Comparison of ENCODE assay signal across 19 cellular contexts in the genomic region with DNA sequence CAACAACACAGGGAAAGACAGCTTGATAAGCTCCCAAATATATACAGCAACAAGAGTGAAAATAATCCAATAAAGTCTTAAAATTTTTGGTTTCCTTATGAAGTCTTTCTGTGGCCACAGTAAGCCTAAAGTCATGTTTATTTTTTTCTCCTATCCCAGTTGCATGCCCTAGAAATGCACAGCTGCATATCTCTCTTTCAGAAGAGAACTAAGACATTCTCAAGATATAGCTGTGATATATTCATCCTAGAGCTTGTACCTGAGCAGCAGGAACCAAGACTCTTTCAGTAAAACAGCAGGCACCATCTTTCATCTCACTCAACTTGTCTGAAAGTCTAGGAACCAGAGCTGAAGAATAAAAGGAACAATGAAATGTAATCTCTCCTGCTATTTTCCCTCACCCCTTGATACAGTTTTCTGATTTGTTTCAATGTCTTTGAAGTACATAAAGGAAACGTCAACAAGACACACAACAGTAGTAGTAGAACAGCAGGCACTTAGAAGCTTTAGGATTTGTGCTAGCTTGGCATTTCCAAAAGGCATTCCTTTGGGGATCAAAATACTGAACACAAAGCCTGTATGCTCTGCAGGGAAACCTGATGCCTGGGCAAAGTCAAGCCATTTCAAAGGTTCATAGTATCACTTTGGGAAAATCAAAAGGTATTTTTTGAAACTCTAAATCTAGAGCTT.
"Had no signal": no experiment of that assay in that cellular context is flagged by ENCODE, and none has a peak within 500 bp of the region (broad histone marks: within the 10 kb centered on the region; RNA-seq: fewer than 3 reads in every experiment).

No MANE protein-coding gene starts in this region.

- H3K27me3 ChIP-seq: esophagus muscularis mucosa, heart right ventricle, pancreas, sigmoid colon, upper lobe of right lung had no signal

- H3K4me3 Mint-ChIP-seq: activated naive CD4-positive, alpha-beta T cell treated with anti-CD3 and anti-CD28 coated beads, Interleukin-2, amount 10 ng/mL, durations not matched to agents 7 days and 5 days; activated naive CD8-positive, alpha-beta T cell treated with anti-CD3 and anti-CD28 coated beads, Interleukin-2, amount 50 U/mL, for 24 hours; naive B cell; stimulated activated memory B cell treated with anti-CD40 and anti-IgM and Interleukin-4, amounts not matched to agents 10 μg/mL and 1 μg/mL and 100 μg/mL, for 72 hours had no signal

- H3K4me3 ChIP-seq: coronary artery, esophagus muscularis mucosa, heart right ventricle, mucosa of descending colon, pancreas, sigmoid colon, upper lobe of right lung had no signal

- H3K27ac Mint-ChIP-seq: activated naive CD4-positive, alpha-beta T cell treated with anti-CD3 and anti-CD28 coated beads, Interleukin-2, amount 10 ng/mL, durations not matched to agents 7 days and 5 days; activated naive CD8-positive, alpha-beta T cell treated with anti-CD3 and anti-CD28 coated beads, Interleukin-2, amount 50 U/mL, for 24 hours; naive B cell; stimulated activated memory B cell treated with anti-CD40 and anti-IgM and Interleukin-4, amounts not matched to agents 10 μg/mL and 1 μg/mL and 100 μg/mL, for 72 hours had no signal

- H3K9me3 ChIP-seq: pancreas, sigmoid colon, upper lobe of right lung had no signal

- H3K4me1 Mint-ChIP-seq: activated naive CD4-positive, alpha-beta T cell treated with anti-CD3 and anti-CD28 coated beads, Interleukin-2, amount 10 ng/mL, durations not matched to agents 7 days and 5 days; activated naive CD8-positive, alpha-beta T cell treated with anti-CD3 and anti-CD28 coated beads, Interleukin-2, amount 50 U/mL, for 24 hours; naive B cell; stimulated activated memory B cell treated with anti-CD40 and anti-IgM and Interleukin-4, amounts not matched to agents 10 μg/mL and 1 μg/mL and 100 μg/mL, for 72 hours had no signal

- H3K36me3 Mint-ChIP-seq: activated naive CD4-positive, alpha-beta T cell treated with anti-CD3 and anti-CD28 coated beads, Interleukin-2, amount 10 ng/mL, durations not matched to agents 7 days and 5 days had no signal

- H3K4me1 ChIP-seq: esophagus muscularis mucosa, heart right ventricle, pancreas, sigmoid colon, upper lobe of right lung had no signal

- DNase-seq: activated CD4-positive, alpha-beta T cell treated with anti-CD3 and anti-CD28 coated beads for 1 hour; activated CD8-positive, alpha-beta memory T cell treated with anti-CD3 and anti-CD28 coated beads for 24 hours; activated CD8-positive, alpha-beta memory T cell treated with anti-CD3 and anti-CD28 coated beads, Interleukin-2, amount 50 U/mL, for 48 hours; activated effector memory CD4-positive, alpha-beta T cell treated with Interleukin-2 at 50 U/mL for 16 hours; activated naive CD4-positive, alpha-beta T cell treated with anti-CD3 and anti-CD28 coated beads, Interleukin-2, amount 10 ng/mL, durations not matched to agents 7 days and 5 days; activated naive CD8-positive, alpha-beta T cell treated with anti-CD3 and anti-CD28 coated beads, Interleukin-2, amount 50 U/mL, for 24 hours; activated T-cell treated with anti-CD3 and anti-CD28 coated beads, Interleukin-2, amount 50 U/mL, for 48 hours; aorta; heart right ventricle; left ventricle myocardium superior; mucosa of descending colon; naive B cell; pancreas; sigmoid colon; stimulated activated CD4-positive, alpha-beta T cell treated with anti-CD3 and anti-CD28 coated beads, Interleukin-4, amount 100 ng/mL, for 4 hours; upper lobe of right lung had no signal

- ATAC-seq: activated naive CD8-positive, alpha-beta T cell treated with anti-CD3 and anti-CD28 coated beads, Interleukin-2, amount 50 U/mL, for 24 hours; heart right ventricle; left ventricle myocardium superior; mucosa of descending colon; stimulated activated memory B cell treated with anti-CD40 and anti-IgM and Interleukin-4, amounts not matched to agents 10 μg/mL and 1 μg/mL and 100 μg/mL, for 72 hours; upper lobe of right lung had no signal

- H3K27ac ChIP-seq: coronary artery, esophagus muscularis mucosa, heart right ventricle, pancreas, sigmoid colon, upper lobe of right lung had no signal

- H3K36me3 ChIP-seq: esophagus muscularis mucosa, heart right ventricle, pancreas, sigmoid colon, upper lobe of right lung had no signal

- H3K27me3 Mint-ChIP-seq: activated naive CD4-positive, alpha-beta T cell treated with anti-CD3 and anti-CD28 coated beads, Interleukin-2, amount 10 ng/mL, durations not matched to agents 7 days and 5 days; activated naive CD8-positive, alpha-beta T cell treated with anti-CD3 and anti-CD28 coated beads, Interleukin-2, amount 50 U/mL, for 24 hours; naive B cell; stimulated activated memory B cell treated with anti-CD40 and anti-IgM and Interleukin-4, amounts not matched to agents 10 μg/mL and 1 μg/mL and 100 μg/mL, for 72 hours had no signal
